Comparison of ENCODE assay signal across 30 cellular contexts in genomic region chr21:18985584-18985983, GRCh38.
"Had no signal": no experiment of that assay in that cellular context is flagged by ENCODE, and none has a peak within 500 bp of the region (broad histone marks: within the 10 kb centered on the region; RNA-seq: fewer than 3 reads in every experiment).

No MANE protein-coding gene starts in this region.

- H3K36me3 ChIP-seq: Peyer's patch, SJSA1, WERI-Rb-1 had no signal

- H3K4me2 ChIP-seq: SK-N-SH had no signal

- H3K27me3 ChIP-seq: Peyer's patch, SJSA1 had no signal

- H3K4me3 ChIP-seq: Peyer's patch, SJSA1 had no signal

- H3K27ac ChIP-seq: SJSA1, WERI-Rb-1 had no signal

- H3K9ac ChIP-seq: SK-N-SH had no signal

- ATAC-seq: activated CD8-positive, alpha-beta memory T cell treated with anti-CD3 and anti-CD28 coated beads, Interleukin-2, amount 10 ng/mL, durations not matched to agents 7 days and 5 days; activated naive CD8-positive, alpha-beta T cell treated with anti-CD3 and anti-CD28 coated beads, Interleukin-2, amount 50 U/mL, for 24 hours; T-cell; T-helper 17 cell had no signal

- H3K9me2 ChIP-seq: SK-N-SH had no signal

- DNase-seq: activated CD4-positive, alpha-beta memory T cell treated with anti-CD3 and anti-CD28 coated beads, Interleukin-2, amount 10 ng/mL, durations not matched to agents 7 days and 5 days; activated CD4-positive, alpha-beta T cell treated with anti-CD3 and anti-CD28 coated beads for 1 hour; activated CD4-positive, alpha-beta T cell treated with anti-CD3 and anti-CD28 coated beads for 48 hours; activated CD4-positive, CD25-positive, alpha-beta regulatory T cell; activated CD8-positive, alpha-beta memory T cell treated with anti-CD3 and anti-CD28 coated beads for 24 hours; activated CD8-positive, alpha-beta memory T cell treated with anti-CD3 and anti-CD28 coated beads, Interleukin-2, amount 10 ng/mL, durations not matched to agents 7 days and 5 days; activated CD8-positive, alpha-beta memory T cell treated with anti-CD3 and anti-CD28 coated beads, Interleukin-2, amount 50 U/mL, for 48 hours; activated effector memory CD4-positive, alpha-beta T cell treated with Interleukin-2 at 50 U/mL for 16 hours; activated naive CD4-positive, alpha-beta T cell treated with anti-CD3 and anti-CD28 coated beads, Interleukin-2, amount 10 ng/mL, durations not matched to agents 7 days and 5 days; activated naive CD8-positive, alpha-beta T cell treated with anti-CD3 and anti-CD28 coated beads, Interleukin-2, amount 50 U/mL, for 24 hours; activated T-cell treated with anti-CD3 and anti-CD28 coated beads, Interleukin-2, amount 50 U/mL, for 48 hours; central memory CD4-positive, alpha-beta T cell; Karpas-422; NCI-H1092 treated with DMSO at 0.1 percent for 48 hours; NCI-H1417 treated with DMSO at 0.1 percent for 48 hours; NCI-H187 treated with DMSO at 0.1 percent for 48 hours; NCI-H2081; NCI-H2171 treated with DMSO at 0.1 percent for 48 hours; NCI-H2227 treated with DMSO at 0.1 percent for 48 hours; NCI-H510A treated with DMSO at 0.1 percent for 48 hours; NCI-H69; Peyer's patch; RPMI8226; SHP77 treated with DMSO at 0.1 percent for 48 hours; SK-N-SH; T-cell; T-helper 17 cell; T-helper 9 cell; WERI-Rb-1 had no signal

- H3K4me1 ChIP-seq: Peyer's patch, SJSA1 had no signal

- H3K9me3 ChIP-seq: Peyer's patch, SJSA1, SK-N-SH had no signal
